Comparison of ENCODE assay signal across 8 cellular contexts in genomic region chr1:204763773-204764427, GRCh38.
DNase-seq lines count a peak whose midpoint lies in the region; ATAC-seq and TF ChIP-seq lines count a peak whose summit lies in the region.

No MANE protein-coding gene starts in this region.

- no peaks in the 10 kb centered on the region for H3K9me3 Mint-ChIP-seq in activated T-helper 17 cell treated with anti-CD3 and anti-CD28 coated beads, Interleukin-2, amount 50 U/mL, for 72 hours

- DNase-seq in RKO (ENCODE audit: low spot score) (peak; percentile 88), fibroblast of villous mesenchyme (ENCODE audit: low read depth) (peak; percentile 53), nucleus accumbens (lab: John Stamatoyannopoulos, UW) (peak in 49 of 56 donors; percentile 10 to 84 (median 47))

- peak overlapping the region; percentile 47 for H3K4me3 Mint-ChIP-seq in activated T-helper 17 cell treated with anti-CD3 and anti-CD28 coated beads, Interleukin-2, amount 50 U/mL, for 72 hours

- H3K36me3 ChIP-seq in BLaER1 treated with 17β-estradiol and CSF1 and Interleukin-3, amounts not matched to agents 10 nM and 100 nM: no peaks in the 10 kb centered on the region
- no peaks in the 10 kb centered on the region for H3K36me3 ChIP-seq in KMS-11 (ENCODE audit: insufficient read depth)

- H3K27ac ChIP-seq in BLaER1 treated with 17β-estradiol and CSF1 and Interleukin-3, amounts not matched to agents 10 nM and 100 nM: no peak overlapping the region
- H3K27ac ChIP-seq in KMS-11 (no peak overlapping the region), temporal lobe (ENCODE audit: low read depth, low read length) (peak overlapping the region; percentile 36)

- H3K9me3 ChIP-seq in BLaER1 treated with 17β-estradiol and CSF1 and Interleukin-3, amounts not matched to agents 10 nM and 100 nM (replicated peaks in 1 of 11): peaks cover 0 to 20% (median 5%) of the 10 kb centered on the region in 11 experiments; a peak in 7 of 22 replicates

- H2AFZ ChIP-seq in KMS-11 (ENCODE audit: low read depth): peak overlapping the region; percentile 60; the same call in 1 of the 2 replicates

- ATAC-seq in GM19463 (IDR thresholded peaks at IDR 0.05; ENCODE audit: unreplicated experiment): peak; percentile 76
- peak; percentile 97 for ATAC-seq in activated T-helper 17 cell treated with anti-CD3 and anti-CD28 coated beads, Interleukin-2, amount 50 U/mL, for 72 hours (replicated peaks)

- peaks cover 26% of the 10 kb centered on the region for H3K27me3 Mint-ChIP-seq in activated T-helper 17 cell treated with anti-CD3 and anti-CD28 coated beads, Interleukin-2, amount 50 U/mL, for 72 hours

- no peaks in the 10 kb centered on the region for H3K79me2 ChIP-seq in KMS-11 (ENCODE audit: insufficient read depth, low read depth)

- TF ChIP-seq CTCF in KMS-11 (conservative IDR thresholded peaks at IDR 0.05; ENCODE audit: low read depth, low read length) (peak; percentile 77), fibroblast of villous mesenchyme (IDR thresholded peaks at IDR 0.05; ENCODE audit: insufficient read depth, low read depth, low read length) (peak; percentile 83)

- H3K4me1 Mint-ChIP-seq in activated T-helper 17 cell treated with anti-CD3 and anti-CD28 coated beads, Interleukin-2, amount 50 U/mL, for 72 hours: peaks cover 5% of the 10 kb centered on the region

- H3K4me2 ChIP-seq in BLaER1 treated with 17β-estradiol and CSF1 and Interleukin-3, amounts not matched to agents 10 nM and 100 nM: peak overlapping the region in 8 of 11 experiments; percentile 11 to 43 (median 28); a peak in 10 of 22 replicates
- no peak overlapping the region for H3K4me2 ChIP-seq in KMS-11

- H3K4me3 ChIP-seq in BLaER1 treated with 17β-estradiol and CSF1 and Interleukin-3, amounts not matched to agents 10 nM and 100 nM: no peak overlapping the region
- H3K4me3 ChIP-seq in KMS-11 (IDR thresholded peaks at IDR 0.05; ENCODE audit: insufficient read depth, low read depth, low read length) (no peak overlapping the region), fibroblast of villous mesenchyme (ENCODE audit: low read depth, low read length) (no peak overlapping the region)

- H3K27ac Mint-ChIP-seq in activated T-helper 17 cell treated with anti-CD3 and anti-CD28 coated beads, Interleukin-2, amount 50 U/mL, for 72 hours: no peak overlapping the region

- H4K20me1 ChIP-seq in BLaER1 treated with 17β-estradiol and CSF1 and Interleukin-3, amounts not matched to agents 10 nM and 100 nM: no peaks in the 10 kb centered on the region
- no peaks in the 10 kb centered on the region for H4K20me1 ChIP-seq in KMS-11 (ENCODE audit: insufficient read depth)

- H3K4me1 ChIP-seq in BLaER1 treated with 17β-estradiol and CSF1 and Interleukin-3, amounts not matched to agents 10 nM and 100 nM: peaks cover 0 to 11% (median 8%) of the 10 kb centered on the region in 10 experiments; a peak in 11 of 20 replicates
- H3K4me1 ChIP-seq in KMS-11 (ENCODE audit: low read depth, poor library complexity, severe bottlenecking): no peaks in the 10 kb centered on the region

- H3K36me3 Mint-ChIP-seq in activated T-helper 17 cell treated with anti-CD3 and anti-CD28 coated beads, Interleukin-2, amount 50 U/mL, for 72 hours (ENCODE audit: low read depth): no peaks in the 10 kb centered on the region

- H3K27me3 ChIP-seq in BLaER1 treated with 17β-estradiol and CSF1 and Interleukin-3, amounts not matched to agents 10 nM and 100 nM: no peaks in the 10 kb centered on the region
- no peaks in the 10 kb centered on the region for H3K27me3 ChIP-seq in KMS-11 (ENCODE audit: insufficient read depth, low read depth)

- no peak overlapping the region for H3K9ac ChIP-seq in BLaER1 treated with 17β-estradiol and CSF1 and Interleukin-3, amounts not matched to agents 10 nM and 100 nM
- H3K9ac ChIP-seq in KMS-11: no peak overlapping the region
